ENCODE assay signal across 13 cellular contexts in the genomic region with DNA sequence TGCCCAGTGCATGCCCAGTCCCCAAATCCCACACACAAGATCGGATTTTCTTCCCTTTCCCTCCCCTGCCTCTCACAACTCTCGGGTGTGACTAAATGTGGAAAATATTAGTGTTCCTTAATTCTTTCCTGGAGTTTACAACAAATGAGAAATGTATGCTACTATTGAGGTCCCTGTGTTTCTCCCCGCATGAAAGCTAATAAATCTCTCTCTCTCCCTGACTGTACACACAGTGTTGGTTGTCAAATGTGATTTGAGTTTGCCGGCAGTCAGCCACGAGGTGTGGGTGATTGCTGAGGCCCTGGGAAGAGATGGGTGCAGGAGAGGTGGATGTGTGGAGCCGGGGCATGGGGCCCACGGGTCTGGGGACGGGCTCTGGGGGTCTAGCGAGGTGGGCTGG.
DNase-seq lines count a peak whose midpoint lies in the region; ATAC-seq and TF ChIP-seq lines count a peak whose summit lies in the region.
"Had no signal": no experiment of that assay in that cellular context is flagged by ENCODE, and none has a peak within 500 bp of the region (broad histone marks: within the 10 kb centered on the region; RNA-seq: fewer than 3 reads in every experiment).

No MANE protein-coding gene starts in this region.

- H3K4me3 Mint-ChIP-seq in stimulated activated naive CD8-positive, alpha-beta T cell treated with anti-CD3 and anti-CD28 coated beads, Interleukin-15, Interleukin-2, amounts not matched to agents 100 ng/mL and 50 ng/mL, for 24 hours = peak overlapping the region; percentile 3
- peak overlapping the region in 1 of 2 donors; percentile 51 for H3K4me3 Mint-ChIP-seq in stimulated activated naive CD8-positive, alpha-beta T cell treated with anti-CD3 and anti-CD28 coated beads, Interleukin-15, amount 100 ng/mL, for 72 hours
- H3K4me3 Mint-ChIP-seq in brain (peak overlapping the region in 1 of 5 experiments; percentile 38), osteocyte (ENCODE audit: unreplicated experiment) (no peak overlapping the region)

- H3K27me3 Mint-ChIP-seq in stimulated activated naive CD8-positive, alpha-beta T cell treated with anti-CD3 and anti-CD28 coated beads, Interleukin-15, Interleukin-2, amounts not matched to agents 100 ng/mL and 50 ng/mL, for 24 hours = no peaks in the 10 kb centered on the region
- H3K27me3 Mint-ChIP-seq in stimulated activated naive CD8-positive, alpha-beta T cell treated with anti-CD3 and anti-CD28 coated beads, Interleukin-15, amount 100 ng/mL, for 72 hours = peaks cover 35% of the 10 kb centered on the region
- H3K27me3 Mint-ChIP-seq in brain (peaks cover 8% of the 10 kb centered on the region), osteocyte (ENCODE audit: unreplicated experiment) (peaks cover 39% of the 10 kb centered on the region)

- TF ChIP-seq POLR2A in prostate gland (IDR thresholded peaks at IDR 0.05) = no peak

- H3K4me3 ChIP-seq in prostate gland = no peak overlapping the region
- H3K4me3 ChIP-seq: stomach had no signal

- no peaks in the 10 kb centered on the region for H3K9me3 Mint-ChIP-seq in stimulated activated naive CD8-positive, alpha-beta T cell treated with anti-CD3 and anti-CD28 coated beads, Interleukin-15, Interleukin-2, amounts not matched to agents 100 ng/mL and 50 ng/mL, for 24 hours
- H3K9me3 Mint-ChIP-seq in stimulated activated naive CD8-positive, alpha-beta T cell treated with anti-CD3 and anti-CD28 coated beads, Interleukin-15, amount 100 ng/mL, for 72 hours = no peaks in the 10 kb centered on the region
- H3K9me3 Mint-ChIP-seq in brain (peaks cover 0 to 5% (median 0%) of the 10 kb centered on the region in 5 experiments), osteocyte (ENCODE audit: unreplicated experiment) (no peaks in the 10 kb centered on the region)

- intact Hi-C loops in prostate gland (cut with DNase I) = no loop called here

- WGBS in prostate gland = 23% methylated on average over 9 of the region's 9 CpGs

- peaks cover 30% of the 10 kb centered on the region for H3K4me1 Mint-ChIP-seq in stimulated activated naive CD8-positive, alpha-beta T cell treated with anti-CD3 and anti-CD28 coated beads, Interleukin-15, Interleukin-2, amounts not matched to agents 100 ng/mL and 50 ng/mL, for 24 hours (ENCODE audit: low read depth)
- H3K4me1 Mint-ChIP-seq in stimulated activated naive CD8-positive, alpha-beta T cell treated with anti-CD3 and anti-CD28 coated beads, Interleukin-15, amount 100 ng/mL, for 72 hours = peaks cover 28% of the 10 kb centered on the region
- peaks cover 43% of the 10 kb centered on the region for H3K4me1 Mint-ChIP-seq in brain
- H3K4me1 Mint-ChIP-seq in osteocyte (ENCODE audit: unreplicated experiment) = peaks cover 3% of the 10 kb centered on the region

- no peak for ATAC-seq in stimulated activated naive CD8-positive, alpha-beta T cell treated with anti-CD3 and anti-CD28 coated beads, Interleukin-15, amount 100 ng/mL, for 72 hours
- ATAC-seq in HG03460 (IDR thresholded peaks at IDR 0.05; ENCODE audit: unreplicated experiment) = peak; percentile 7
- ATAC-seq: esophagus mucosa had no signal

- no peaks in the 10 kb centered on the region for H3K4me1 ChIP-seq in prostate gland (replicated peaks)

- no peaks in the 10 kb centered on the region for H3K9me3 ChIP-seq in prostate gland
- H3K9me3 ChIP-seq: spleen, stomach had no signal

- DNase-seq in stimulated activated naive CD8-positive, alpha-beta T cell treated with anti-CD3 and anti-CD28 coated beads, Interleukin-15, amount 100 ng/mL, for 72 hours = no peak
- DNase-seq in osteocyte (ENCODE audit: extremely low spot score, unreplicated experiment) = no peak
- DNase-seq in COLO829 (ENCODE audit: low spot score) = no peak
- no peak for DNase-seq in GDM1 (lab: John Stamatoyannopoulos, UW)
- DNase-seq in prostate gland (ENCODE audit: low spot score) = no peak
- DNase-seq: activated CD4-positive, alpha-beta T cell treated with anti-CD3 and anti-CD28 coated beads for 1 hour; glutamatergic neuron; stomach had no signal

- H3K27me3 ChIP-seq in prostate gland (replicated peaks; ENCODE audit: insufficient read depth) = no peaks in the 10 kb centered on the region

- no peak overlapping the region for H3K27ac ChIP-seq in prostate gland
- H3K27ac ChIP-seq: spleen, stomach had no signal

- H3K36me3 Mint-ChIP-seq in stimulated activated naive CD8-positive, alpha-beta T cell treated with anti-CD3 and anti-CD28 coated beads, Interleukin-15, Interleukin-2, amounts not matched to agents 100 ng/mL and 50 ng/mL, for 24 hours (ENCODE audit: low read depth) = no peaks in the 10 kb centered on the region
- H3K36me3 Mint-ChIP-seq in brain (no peaks in the 10 kb centered on the region), osteocyte (ENCODE audit: unreplicated experiment) (no peaks in the 10 kb centered on the region)

- H3K27ac Mint-ChIP-seq in stimulated activated naive CD8-positive, alpha-beta T cell treated with anti-CD3 and anti-CD28 coated beads, Interleukin-15, Interleukin-2, amounts not matched to agents 100 ng/mL and 50 ng/mL, for 24 hours = no peak overlapping the region
- peak overlapping the region in 1 of 2 donors; percentile 19 for H3K27ac Mint-ChIP-seq in stimulated activated naive CD8-positive, alpha-beta T cell treated with anti-CD3 and anti-CD28 coated beads, Interleukin-15, amount 100 ng/mL, for 72 hours
- peak overlapping the region in 3 of 5 experiments; percentile 32 to 85 (median 63) for H3K27ac Mint-ChIP-seq in brain
- no peak overlapping the region for H3K27ac Mint-ChIP-seq in osteocyte (ENCODE audit: unreplicated experiment)

- TF ChIP-seq CTCF in brain (conservative IDR thresholded peaks at IDR 0.05) (no peak), osteocyte (IDR thresholded peaks at IDR 0.05) (no peak), prostate gland (IDR thresholded peaks at IDR 0.05) (no peak)

- no peaks in the 10 kb centered on the region for H3K36me3 ChIP-seq in prostate gland
- H3K36me3 ChIP-seq: spleen, stomach had no signal

Comparison
In these comparisons a context has a peak if more than half of its experiments do, and no peak if none do; other contexts are left out.
1. H3K27ac Mint-ChIP-seq: peak in brain (3 of 5); none in stimulated activated naive CD8-positive, alpha-beta T cell treated with anti-CD3 and anti-CD28 coated beads, Interleukin-15, Interleukin-2, amounts not matched to agents 100 ng/mL and 50 ng/mL, for 24 hours (single experiment) and osteocyte (single experiment).